In the genomic region with DNA sequence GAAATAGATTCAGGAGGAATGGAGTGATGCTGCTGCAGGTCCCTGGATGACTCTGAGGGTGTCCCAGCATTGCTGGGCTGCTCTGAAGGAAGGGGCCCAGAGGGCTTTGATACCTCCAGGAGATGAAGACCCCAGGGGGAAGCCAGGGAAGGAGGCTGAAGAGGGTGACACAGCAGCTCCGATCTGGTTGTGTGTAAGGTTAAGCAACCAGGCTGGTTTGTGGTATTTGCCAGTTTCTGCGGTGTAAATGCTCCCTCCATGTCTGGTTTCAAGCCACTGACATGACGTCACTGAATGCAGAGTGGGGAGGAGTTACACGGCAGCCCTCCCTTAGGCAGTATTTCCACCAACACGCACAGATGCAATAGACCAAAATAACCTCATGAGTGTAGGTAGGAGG, we compare ENCODE assay signal across 10 cellular contexts. TPM values are rescaled to one million over a fixed set of nuclear protein-coding genes. Genes with fewer than 3 reads are reported as not detected.
DNase-seq lines count a peak whose midpoint lies in the region; ATAC-seq and TF ChIP-seq lines count a peak whose summit lies in the region.
"Had no signal": no experiment of that assay in that cellular context is flagged by ENCODE, and none has a peak within 500 bp of the region (broad histone marks: within the 10 kb centered on the region; RNA-seq: fewer than 3 reads in every experiment).

No MANE protein-coding gene starts in this region.

- no peaks in the 10 kb centered on the region for H3K9me3 ChIP-seq in upper lobe of left lung
- H3K9me3 ChIP-seq: gastrocnemius medialis had no signal

- no peak for TF ChIP-seq EP300 in upper lobe of left lung (IDR thresholded peaks at IDR 0.05)

- no peak for TF ChIP-seq POLR2A in upper lobe of left lung (IDR thresholded peaks at IDR 0.05)

- TF ChIP-seq CTCF in foreskin fibroblast (IDR thresholded peaks at IDR 0.05; ENCODE audit: low read depth, low read length) (no peak), GM10266 (IDR thresholded peaks at IDR 0.05; ENCODE audit: control insufficient read depth, insufficient read depth, low read depth, missing control alignments) (no peak), upper lobe of left lung (IDR thresholded peaks at IDR 0.05) (no peak)

- H3K4me1 ChIP-seq in upper lobe of left lung: no peaks in the 10 kb centered on the region
- H3K4me1 ChIP-seq: gastrocnemius medialis had no signal

- no peaks in the 10 kb centered on the region for H3K36me3 ChIP-seq in upper lobe of left lung
- H3K36me3 ChIP-seq: gastrocnemius medialis had no signal

- WGBS in upper lobe of left lung, 2 donors: 42 to 59% methylated on average over 5 of the region's 5 CpGs

- H3K4me3 ChIP-seq in foreskin fibroblast (ENCODE audit: low read depth in 1 of 2, low read length in 2 of 2) (no peak overlapping the region), upper lobe of left lung (no peak overlapping the region)
- H3K4me3 ChIP-seq: gastrocnemius medialis had no signal

- peak; percentile 51 for ATAC-seq in SK-N-SH treated with all-trans-retinoic acid at 6 μM for 48 hours
- no peak for ATAC-seq in upper lobe of left lung (ENCODE audit: low FRiP score in 2 of 2)
- ATAC-seq: gastrocnemius medialis, WTC11 had no signal

- no peak overlapping the region for H3K27ac ChIP-seq in upper lobe of left lung
- H3K27ac ChIP-seq: gastrocnemius medialis had no signal

- H3K27me3 ChIP-seq in upper lobe of left lung: no peaks in the 10 kb centered on the region
- H3K27me3 ChIP-seq: gastrocnemius medialis had no signal

- DNase-seq in stimulated activated CD4-positive, alpha-beta T cell treated with anti-CD3 and anti-CD28 coated beads, Interleukin-15, amount 100 ng/mL, for 24 hours: peak; percentile 27
- no peak for DNase-seq in stimulated activated CD4-positive, alpha-beta T cell treated with anti-CD3 and anti-CD28 coated beads, Interleukin-4, amount 100 ng/mL, for 4 hours
- DNase-seq in foreskin fibroblast (peak; percentile 86 to 96), OCI-M2 (lab: John Stamatoyannopoulos, UW; ENCODE audit: unreplicated experiment) (no peak), GM10266 (ENCODE audit: extremely low spot score) (no peak), NCI-H1930 (lab: John Stamatoyannopoulos, UW) (no peak), upper lobe of left lung (no peak)

TF ChIP-seq in SK-N-SH treated with all-trans-retinoic acid at 6 μM for 48 hours, 23 proteins besides CTCF, POLR2A, EP300 and RAD21:
- no peak for TF ChIP-seq ZFP30 (CRISPR knock-in tag; IDR thresholded peaks at IDR 0.05)
- no peak for TF ChIP-seq GLIS3 (CRISPR knock-in tag; IDR thresholded peaks at IDR 0.05)
- no peak for TF ChIP-seq ESRRG (CRISPR knock-in tag; IDR thresholded peaks at IDR 0.05)
- no peak for TF ChIP-seq TOX (CRISPR knock-in tag; IDR thresholded peaks at IDR 0.05; ENCODE audit: borderline replicate concordance)
- no peak for TF ChIP-seq ZNF8 (CRISPR knock-in tag; IDR thresholded peaks at IDR 0.05)
- no peak for TF ChIP-seq ZNF70 (CRISPR knock-in tag; IDR thresholded peaks at IDR 0.05)
- no peak for TF ChIP-seq OSR1 (CRISPR knock-in tag; IDR thresholded peaks at IDR 0.05)
- TF ChIP-seq CSRNP3 (CRISPR knock-in tag; IDR thresholded peaks at IDR 0.05): no peak
- TF ChIP-seq BACH2 (CRISPR knock-in tag; IDR thresholded peaks at IDR 0.05; ENCODE audit: borderline replicate concordance): no peak
- TF ChIP-seq RARB (CRISPR knock-in tag; IDR thresholded peaks at IDR 0.05): no peak
- TF ChIP-seq TCF4 (CRISPR knock-in tag; IDR thresholded peaks at IDR 0.05; ENCODE audit: borderline replicate concordance): no peak
- no peak for TF ChIP-seq ZNF565 (CRISPR knock-in tag; conservative IDR thresholded peaks at IDR 0.05; ENCODE audit: low read depth)
- TF ChIP-seq CSDC2 (CRISPR knock-in tag; IDR thresholded peaks at IDR 0.05): no peak
- no peak for TF ChIP-seq ARNTL (CRISPR knock-in tag; IDR thresholded peaks at IDR 0.05; ENCODE audit: borderline replicate concordance, low read depth)
- TF ChIP-seq ZFP3 (CRISPR knock-in tag; IDR thresholded peaks at IDR 0.05): no peak
- TF ChIP-seq, protein P1, sequence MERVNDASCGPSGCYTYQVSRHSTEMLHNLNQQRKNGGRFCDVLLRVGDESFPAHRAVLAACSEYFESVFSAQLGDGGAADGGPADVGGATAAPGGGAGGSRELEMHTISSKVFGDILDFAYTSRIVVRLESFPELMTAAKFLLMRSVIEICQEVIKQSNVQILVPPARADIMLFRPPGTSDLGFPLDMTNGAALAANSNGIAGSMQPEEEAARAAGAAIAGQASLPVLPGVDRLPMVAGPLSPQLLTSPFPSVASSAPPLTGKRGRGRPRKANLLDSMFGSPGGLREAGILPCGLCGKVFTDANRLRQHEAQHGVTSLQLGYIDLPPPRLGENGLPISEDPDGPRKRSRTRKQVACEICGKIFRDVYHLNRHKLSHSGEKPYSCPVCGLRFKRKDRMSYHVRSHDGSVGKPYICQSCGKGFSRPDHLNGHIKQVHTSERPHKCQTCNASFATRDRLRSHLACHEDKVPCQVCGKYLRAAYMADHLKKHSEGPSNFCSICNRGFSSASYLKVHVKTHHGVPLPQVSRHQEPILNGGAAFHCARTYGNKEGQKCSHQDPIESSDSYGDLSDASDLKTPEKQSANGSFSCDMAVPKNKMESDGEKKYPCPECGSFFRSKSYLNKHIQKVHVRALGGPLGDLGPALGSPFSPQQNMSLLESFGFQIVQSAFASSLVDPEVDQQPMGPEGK (CRISPR knock-in tag; IDR thresholded peaks at IDR 0.05; ENCODE audit: borderline replicate concordance): no peak
- no peak for TF ChIP-seq SNAI2 (CRISPR knock-in tag; IDR thresholded peaks at IDR 0.05)

RNA-seq across cellular contexts. Expression of gene ORM1, which starts 40.0 kb away (rescaled TPM):
- 10 to 100 TPM in 4 of 6 donors, 1 to 10 TPM in 1, not detected in 1; 1.8 to 17.9 (median 12.0) TPM for total RNA-seq in upper lobe of left lung

RNA-seq across cellular contexts. Expression of gene ORM2, which starts 46.7 kb away (rescaled TPM):
- total RNA-seq in upper lobe of left lung: 1 to 10 TPM in 4 of 6 donors, not detected in 2; 2.2 to 5.5 (median 4.0) TPM

Comparison
In these comparisons a context has a peak if more than half of its experiments do, and no peak if none do; other contexts are left out.
1. DNase-seq: peak in stimulated activated CD4-positive, alpha-beta T cell treated with anti-CD3 and anti-CD28 coated beads, Interleukin-15, amount 100 ng/mL, for 24 hours (single experiment) and foreskin fibroblast (2 of 2); none in stimulated activated CD4-positive, alpha-beta T cell treated with anti-CD3 and anti-CD28 coated beads, Interleukin-4, amount 100 ng/mL, for 4 hours (0 of 2), OCI-M2 (single experiment), GM10266 (single experiment), NCI-H1930 (0 of 2) and upper lobe of left lung (0 of 2).